Comparison of ENCODE assay signal across 11 cellular contexts in genomic region chr3:185656321-185656840, GRCh38.
DNase-seq lines count a peak whose midpoint lies in the region; ATAC-seq and FAIRE-seq lines count a peak whose summit lies in the region.
"Had no signal": no experiment of that assay in that cellular context is flagged by ENCODE, and none has a peak within 500 bp of the region (broad histone marks: within the 10 kb centered on the region; RNA-seq: fewer than 3 reads in every experiment).

No MANE protein-coding gene starts in this region.

- FAIRE-seq in A204.1 (lab: Jason Lieb, UNC): peak; percentile 87

- in situ Hi-C loops in SK-MEL-5 (cut with HindIII; ENCODE audit: low pct_unique_long_range_greater_than_20kb, low sequenced_read_pairs): no loop called here

- ATAC-seq in GM21529 (IDR thresholded peaks at IDR 0.05; ENCODE audit: unreplicated experiment) (no peak), HG03442 (IDR thresholded peaks at IDR 0.05; ENCODE audit: unreplicated experiment) (no peak), HG02852 (IDR thresholded peaks at IDR 0.05; ENCODE audit: unreplicated experiment) (no peak)
- ATAC-seq: stimulated activated naive CD8-positive, alpha-beta T cell treated with anti-CD3 and anti-CD28 coated beads, Interleukin-15, amount 100 ng/mL, for 72 hours had no signal

- DNase-seq in SK-MEL-5 (ENCODE audit: low read depth, low spot score) (peak; percentile 99), fibroblast of peridontal ligament (ENCODE audit: extremely low read depth) (peak; percentile 99), non-pigmented ciliary epithelial cell (ENCODE audit: low read depth) (peak; percentile 97), T-helper 9 cell (no peak)
- DNase-seq: activated naive CD4-positive, alpha-beta T cell; naive B cell; stimulated activated naive CD8-positive, alpha-beta T cell treated with anti-CD3 and anti-CD28 coated beads, Interleukin-15, amount 100 ng/mL, for 72 hours had no signal
